28 cellular contexts compared by ENCODE assay signal in the genomic region with DNA sequence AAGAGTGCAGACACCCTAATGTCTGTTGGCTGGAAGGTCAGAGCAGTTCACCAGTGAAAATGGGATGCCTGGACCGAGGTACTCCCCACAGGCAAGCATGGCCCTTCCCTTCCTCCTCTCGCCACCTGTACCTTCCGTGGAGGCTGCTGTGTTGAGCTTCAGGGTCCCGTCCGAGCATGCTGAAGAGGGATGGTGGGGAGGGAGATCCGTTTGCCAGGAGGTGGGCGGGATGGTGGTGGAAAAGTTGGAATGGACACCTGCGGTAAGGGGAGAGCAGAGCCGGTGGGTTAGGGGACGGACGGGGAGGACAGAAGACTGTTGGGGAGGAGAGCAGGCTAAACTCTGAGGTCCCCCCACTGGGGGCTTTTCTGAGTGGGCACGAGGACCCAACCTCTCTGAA. TPM values are rescaled to one million over a fixed set of nuclear protein-coding genes. Genes with fewer than 3 reads are reported as not detected.
DNase-seq lines count a peak whose midpoint lies in the region; FAIRE-seq and TF ChIP-seq lines count a peak whose summit lies in the region.
"Had no signal": no experiment of that assay in that cellular context is flagged by ENCODE, and none has a peak within 500 bp of the region (broad histone marks: within the 10 kb centered on the region; RNA-seq: fewer than 3 reads in every experiment).

No MANE protein-coding gene starts in this region.

- no peaks in the 10 kb centered on the region for H3K23me2 ChIP-seq in H1 (ENCODE audit: low read depth, low read length)

- H3K27me3 Mint-ChIP-seq in MCF 10A (ENCODE audit: insufficient read depth, unreplicated experiment), result no peaks in the 10 kb centered on the region
- no peaks in the 10 kb centered on the region for H3K27me3 Mint-ChIP-seq in progenitor cell of endocrine pancreas
- H3K27me3 Mint-ChIP-seq: CD4-positive, CD25-positive, alpha-beta regulatory T cell; IgD-negative memory B cell had no signal

- H2BK15ac ChIP-seq in H1 (ENCODE audit: low read length), result no peak overlapping the region

- H3K18ac ChIP-seq in H1 (ENCODE audit: extremely low read depth, low read length), result no peak overlapping the region

- H3K27me3 ChIP-seq in mammary epithelial cell (ENCODE audit: insufficient read depth, low read length) (no peaks in the 10 kb centered on the region), H1 (replicated peaks in 1 of 4; ENCODE audit: control insufficient read depth in 3 of 4, extremely low read depth in 1 of 4, insufficient read depth in 3 of 4, low read length in 3 of 4) (no peaks in the 10 kb centered on the region)
- H3K27me3 ChIP-seq: BLaER1, SJSA1 had no signal

- H3K4me1 Mint-ChIP-seq in MCF 10A (ENCODE audit: insufficient read depth, unreplicated experiment) (peaks cover 8% of the 10 kb centered on the region), progenitor cell of endocrine pancreas (ENCODE audit: low read depth) (no peaks in the 10 kb centered on the region)

- H3K9ac ChIP-seq in mammary epithelial cell (ENCODE audit: insufficient read depth, low read length) (no peak overlapping the region), H1 (replicated peaks in 1 of 4; ENCODE audit: extremely low read depth in 1 of 4, low read depth in 3 of 4, low read length in 3 of 4) (no peak overlapping the region)
- H3K9ac ChIP-seq: BLaER1 had no signal

- H3K23ac ChIP-seq in H1 (ENCODE audit: insufficient read length), result no peak overlapping the region

- no peak overlapping the region for H2BK12ac ChIP-seq in H1 (ENCODE audit: low read depth, low read length)

- no peak for TF ChIP-seq POLR2A in H1 (IDR thresholded peaks at IDR 0.05; ENCODE audit: control extremely low read depth in 1 of 2, low read depth in 2 of 2, low read length in 2 of 2)

- 0 out of 2 replicates have a peak overlapping the region, but pooled peaks have one; percentile 56 for H2BK5ac ChIP-seq in H1 (ENCODE audit: low read depth, low read length)

- H4K20me1 ChIP-seq in mammary epithelial cell (ENCODE audit: insufficient read depth, low read length) (peaks cover 3% of the 10 kb centered on the region), H1 (replicated peaks in 1 of 2; ENCODE audit: control insufficient read depth in 1 of 2, insufficient read depth in 2 of 2, low read length in 2 of 2) (peaks cover 0 to 2% of the 10 kb centered on the region in 2 experiments)

- 0 out of 2 replicates have a peak, but pooled peaks cover 3% of the 10 kb centered on the region for H3K79me1 ChIP-seq in H1 (ENCODE audit: low read depth, low read length)

- in situ Hi-C loops in mammary epithelial cell (cut with MboI; ENCODE audit: low sequenced_read_pairs in 2 of 2), result no loop called here

- H3K14ac ChIP-seq in H1 (ENCODE audit: insufficient read length), result no peak overlapping the region

- POLR2A ChIA-PET in MCF 10A (lab: Yijun Ruan, JAX) (no interaction called here), H1 (lab: Charles Lee; ENCODE audit: partially characterized antibody) (interaction anchor here (2.3 to 5.0 kb wide), 2 partner anchors 12 to 17 kb away, joined by 5 to 26 read pairs; partner anchors contain the start of gene ZNF777)

- TF ChIP-seq EP300 in H1 (IDR thresholded peaks at IDR 0.05; ENCODE audit: borderline replicate concordance in 1 of 2, low read depth in 2 of 2, low read length in 2 of 2), result no peak

- H3K4me3 Mint-ChIP-seq in MCF 10A (ENCODE audit: unreplicated experiment) (no peak overlapping the region), progenitor cell of endocrine pancreas (ENCODE audit: low read depth) (no peak overlapping the region)
- H3K4me3 Mint-ChIP-seq: CD4-positive, CD25-positive, alpha-beta regulatory T cell; IgD-negative memory B cell had no signal

- H3K4me1 ChIP-seq in mammary epithelial cell (ENCODE audit: insufficient read depth, low read length), result no peaks in the 10 kb centered on the region
- H3K4me1 ChIP-seq in H1 (replicated peaks in 1 of 4; ENCODE audit: control insufficient read depth in 3 of 4, insufficient read depth in 4 of 4, low read length in 3 of 4), result peaks cover 0 to 11% (median 8%) of the 10 kb centered on the region in 4 experiments; a peak in 6 of 7 replicates
- H3K4me1 ChIP-seq: BLaER1, SJSA1 had no signal

- H2AFZ ChIP-seq in mammary epithelial cell (ENCODE audit: low read depth, low read length) (no peak overlapping the region), H1 (ENCODE audit: low read length) (no peak overlapping the region)

- dilution Hi-C loops in mammary epithelial cell (cut with HindIII; ENCODE audit: low sequenced_read_pairs), result no loop called here

- H3K4me2 ChIP-seq in mammary epithelial cell (ENCODE audit: insufficient read depth, low read depth, low read length) (no peak overlapping the region), H1 (ENCODE audit: insufficient read depth in 1 of 2, low read depth in 2 of 2, low read length in 2 of 2) (no peak overlapping the region; a peak in 1 of 4 replicates)
- H3K4me2 ChIP-seq: BLaER1 had no signal

- no peak for DNase-seq in MCF 10A (ENCODE audit: unreplicated experiment)
- DNase-seq in mammary epithelial cell, result no peak
- DNase-seq in H1 (ENCODE audit: low read depth in 1 of 2, low spot score in 2 of 2), result peak in 1 of 2 experiments; percentile 28
- no peak for DNase-seq in progenitor cell of endocrine pancreas (ENCODE audit: low spot score, unreplicated experiment)
- no peak for DNase-seq in DMS 273 (lab: John Stamatoyannopoulos, UW; ENCODE audit: unreplicated experiment)
- no peak for DNase-seq in amygdala (lab: John Stamatoyannopoulos, UW)
- DNase-seq in RKO (ENCODE audit: low spot score), result no peak
- DNase-seq: CD4-positive, CD25-positive, alpha-beta regulatory T cell; DMS53; Karpas-422; NCI-H1105 treated with DMSO at 0.1 percent for 48 hours; NCI-H146; NCI-H1930; NCI-H446 treated with DMSO at 0.1 percent for 48 hours; NCI-H526; NCI-H82; NK-92 treated with Interleukin-12 subunit alpha and Interleukin-12 subunit beta, amount 100 ng/mL, for 24 hours; PC-3; Right ventricle myocardium superior; RPMI8226 had no signal

- H2AK5ac ChIP-seq in H1 (ENCODE audit: low read depth, low read length), result no peak overlapping the region

- no peak overlapping the region for H2BK120ac ChIP-seq in H1 (replicated peaks; ENCODE audit: low read depth, low read length)

- no peak overlapping the region for H3K4me3 ChIP-seq in mammary epithelial cell (replicated peaks in 1 of 3; ENCODE audit: insufficient read depth in 1 of 3, low read depth in 2 of 3, low read length in 3 of 3)
- no peak overlapping the region for H3K4me3 ChIP-seq in H1 (ENCODE audit: extremely low read depth in 1 of 4, insufficient read depth in 2 of 4, low read depth in 3 of 4, low read length in 4 of 4)
- H3K4me3 ChIP-seq: BLaER1, SJSA1 had no signal

- 89% methylated on average over 8 of the region's 12 CpGs for WGBS in mammary epithelial cell (ENCODE audit: low coverage, missing lambda C conversion rate)
- WGBS in H1 (ENCODE audit: extremely low coverage in 1 of 2, insufficient coverage in 1 of 2, insufficient read length in 1 of 2, insufficient replicate concordance in 2 of 2, low coverage in 1 of 2, low lambda C conversion rate in 2 of 2, missing lambda C conversion rate in 1 of 2), 2 experiments, result 93% methylated on average over 12 of the region's 12 CpGs; no CpG with 5 or more reads in 1 of the 2 experiments

- H3K36me3 ChIP-seq in mammary epithelial cell (ENCODE audit: insufficient read depth, low read length) (peaks cover 18% of the 10 kb centered on the region), H1 (ENCODE audit: control insufficient read depth in 2 of 4, insufficient read depth in 4 of 4, low read length in 3 of 4) (peaks cover 2 to 32% (median 13%) of the 10 kb centered on the region in 4 experiments; a peak in 7 of 8 replicates)

- H3K27ac ChIP-seq in mammary epithelial cell (ENCODE audit: insufficient read depth, low read depth, low read length) (no peak overlapping the region), H1 (ENCODE audit: low read depth, low read length) (no peak overlapping the region)
- H3K27ac ChIP-seq: BLaER1, HL-60, SJSA1 had no signal

- H2BK20ac ChIP-seq in H1 (ENCODE audit: low read length), result no peak overlapping the region

- H3K79me2 ChIP-seq in mammary epithelial cell (ENCODE audit: insufficient read depth, low read length), result peaks cover 29% of the 10 kb centered on the region
- H3K79me2 ChIP-seq in H1 (ENCODE audit: control insufficient read depth in 1 of 2, insufficient read depth in 2 of 2, low read length in 2 of 2), result no peaks in the 10 kb centered on the region

- TF ChIP-seq RAD21 in H1 (IDR thresholded peaks at IDR 0.05 in 1 of 2, conservative IDR thresholded peaks at IDR 0.05 in 1 of 2; ENCODE audit: low read depth in 2 of 2, low read length in 2 of 2), result no peak

- no peak overlapping the region for H4K8ac ChIP-seq in H1 (ENCODE audit: extremely low read depth, insufficient read depth, low read length)

- H4K91ac ChIP-seq in H1 (replicated peaks; ENCODE audit: insufficient read length, low read length), result no peak overlapping the region

- BruUV-seq in MCF 10A (replicated peaks; lab: Mats Ljungman, UMichigan) (no TSS peak), mammary epithelial cell (replicated peaks; lab: Mats Ljungman, UMichigan) (no TSS peak)

- no peaks in the 10 kb centered on the region for H3K9me3 Mint-ChIP-seq in MCF 10A (ENCODE audit: unreplicated experiment)
- peaks cover 11% of the 10 kb centered on the region for H3K9me3 Mint-ChIP-seq in progenitor cell of endocrine pancreas (ENCODE audit: low read depth)

- H3K36me3 Mint-ChIP-seq in MCF 10A (ENCODE audit: insufficient read depth, unreplicated experiment), result peaks cover 63% of the 10 kb centered on the region
- H3K36me3 Mint-ChIP-seq in progenitor cell of endocrine pancreas (ENCODE audit: insufficient read depth), result peaks cover 63% of the 10 kb centered on the region

- H3K27ac Mint-ChIP-seq in MCF 10A (ENCODE audit: low read depth, unreplicated experiment), result peak overlapping the region; percentile 27
- peak overlapping the region; percentile 29 for H3K27ac Mint-ChIP-seq in progenitor cell of endocrine pancreas
- H3K27ac Mint-ChIP-seq: CD4-positive, CD25-positive, alpha-beta regulatory T cell had no signal

- intact Hi-C loops in MCF 10A (cut with micrococcal nuclease) (no loop called here), mammary epithelial cell (cut with micrococcal nuclease) (no loop called here)

- no peak overlapping the region for H3K4ac ChIP-seq in H1 (replicated peaks; ENCODE audit: insufficient read length, low read depth, low read length)

- no peaks in the 10 kb centered on the region for H3K9me3 ChIP-seq in mammary epithelial cell (replicated peaks; ENCODE audit: insufficient read depth, low read length)
- peaks cover 4 to 6% of the 10 kb centered on the region in 2 experiments; a peak in 2 of 4 replicates for H3K9me3 ChIP-seq in H1 (ENCODE audit: insufficient read depth in 2 of 2, low read depth in 1 of 2, low read length in 1 of 2)
- H3K9me3 ChIP-seq: SJSA1 had no signal

- TF ChIP-seq CTCF in MCF 10A (IDR thresholded peaks at IDR 0.05; ENCODE audit: unreplicated experiment), result no peak
- no peak for TF ChIP-seq CTCF in mammary epithelial cell (conservative IDR thresholded peaks at IDR 0.05 in 1 of 2, IDR thresholded peaks at IDR 0.05 in 1 of 2; ENCODE audit: extremely low read depth in 1 of 2, insufficient read depth in 1 of 2, low read depth in 1 of 2, low read length in 2 of 2)
- no peak for TF ChIP-seq CTCF in H1 (IDR thresholded peaks at IDR 0.05; ENCODE audit: control extremely low read depth in 1 of 3, insufficient read depth in 1 of 3, low read depth in 1 of 3, low read length in 3 of 3)
- TF ChIP-seq CTCF in progenitor cell of endocrine pancreas (IDR thresholded peaks at IDR 0.05; ENCODE audit: unreplicated experiment), result no peak

- no peak overlapping the region for H4K5ac ChIP-seq in H1 (ENCODE audit: insufficient read length, low read depth, low read length)

- FAIRE-seq in H1 (lab: Jason Lieb, UNC), result no peak
- FAIRE-seq: A204.1, D721Med, GM18507, H54 had no signal

- CTCF ChIA-PET in MCF 10A (lab: Yijun Ruan, JAX) (no interaction called here), mammary epithelial cell (lab: Charles Lee; ENCODE audit: low non-redundant PET) (no interaction called here), H1 (lab: Charles Lee; ENCODE audit: partially characterized antibody) (interaction anchor here (0.6 to 1.6 kb wide), 5 partner anchors 19 to 234 kb away, joined by 3 to 4 read pairs (median 3); no protein-coding TSS in a partner anchor)

- no peak overlapping the region for H3K56ac ChIP-seq in H1 (replicated peaks; ENCODE audit: insufficient read length, low read depth, low read length)

RNA-seq across cellular contexts. Expression of gene ZNF777, which starts 15.9 kb away (rescaled TPM):
- total RNA-seq in MCF 10A (2022) (19.5 and 22.9 TPM in 2 replicates), mammary epithelial cell (10 to 100 TPM in 1 of 2 donors, 1 to 10 TPM in 1; 9.2 to 20.0 TPM), progenitor cell of endocrine pancreas (19.0 and 20.3 TPM in 2 replicates)
- polyA plus RNA-seq in mammary epithelial cell (8.4 TPM), H1 (2011; rRNA removed) (8.0 and 9.4 TPM in 2 replicates)
- polyA minus RNA-seq in mammary epithelial cell, result 1.4 TPM
- total RNA-seq in H1 (2021; fragmentation: NEBNext Ultra II Directional; extraction: Animal tissue kit (Norgen Biotek cat#: 25700)), result 10.1 and 11.2 TPM in 2 replicates
- 7.3 TPM for polyA plus RNA-seq in H1 (2011; cell fraction: cytosol; rRNA removed)
- polyA plus RNA-seq in H1 (2011; cell fraction: nucleus; rRNA removed), result 6.9 TPM
- 5.7 to 11.4 TPM (median 9.2 TPM) in 4 replicates for polyA plus RNA-seq in H1 (2012, experiment 1 of 2)
- polyA plus RNA-seq in H1 (2012, experiment 2 of 2), result 6.2 TPM
- polyA plus RNA-seq in H1 (2013, experiment 1 of 2), result 6.5 TPM
- 6.1 TPM for polyA plus RNA-seq in H1 (2013, experiment 2 of 2)
- polyA minus RNA-seq in H1 (2011; rRNA and poly(A)+ RNA removed), result 4.1 and 4.3 TPM in 2 replicates
- 9.1 TPM for polyA minus RNA-seq in H1 (2011; cell fraction: cytosol; rRNA and poly(A)+ RNA removed)
- 4.5 TPM for polyA minus RNA-seq in H1 (2011; cell fraction: nucleus; rRNA and poly(A)+ RNA removed)

RNA-seq across cellular contexts. Expression of gene ZNF746, which starts 20.8 kb away (rescaled TPM):
- total RNA-seq in MCF 10A (2022) (22.0 and 23.7 TPM in 2 replicates), mammary epithelial cell (10 to 100 TPM; 22.1 to 34.3 TPM), progenitor cell of endocrine pancreas (25.6 and 26.7 TPM in 2 replicates)
- polyA plus RNA-seq in mammary epithelial cell (9.4 TPM), H1 (2011; rRNA removed) (7.5 and 9.1 TPM in 2 replicates)
- 22.3 TPM for polyA minus RNA-seq in mammary epithelial cell
- 15.4 and 15.6 TPM in 2 replicates for total RNA-seq in H1 (2021; fragmentation: NEBNext Ultra II Directional; extraction: Animal tissue kit (Norgen Biotek cat#: 25700))
- 6.8 TPM for polyA plus RNA-seq in H1 (2011; cell fraction: cytosol; rRNA removed)
- 14.0 TPM for polyA plus RNA-seq in H1 (2011; cell fraction: nucleus; rRNA removed)
- polyA plus RNA-seq in H1 (2012, experiment 1 of 2), result 8.4 to 12.7 TPM (median 10.6 TPM) in 4 replicates
- polyA plus RNA-seq in H1 (2012, experiment 2 of 2), result 9.8 TPM
- 8.0 TPM for polyA plus RNA-seq in H1 (2013, experiment 1 of 2)
- 7.6 TPM for polyA plus RNA-seq in H1 (2013, experiment 2 of 2)
- polyA minus RNA-seq in H1 (2011; rRNA and poly(A)+ RNA removed), result 7.2 and 11.5 TPM in 2 replicates
- polyA minus RNA-seq in H1 (2011; cell fraction: cytosol; rRNA and poly(A)+ RNA removed), result 11.9 TPM
- 14.7 TPM for polyA minus RNA-seq in H1 (2011; cell fraction: nucleus; rRNA and poly(A)+ RNA removed)
